ENCODE assay signal across 1 cellular context in genomic region chr5:134906811-134907210, GRCh38.
A peak's percentile ranks its signal among the peaks of the same experiment; 100 is the strongest.
TF ChIP-seq lines count a peak whose summit lies in the region.

No MANE protein-coding gene starts in this region.

TF ChIP-seq in GM12878, 131 proteins besides CTCF, POLR2A, EP300 and RAD21:
- TF ChIP-seq POLR2AphosphoS5 (IDR thresholded peaks at IDR 0.05; ENCODE audit: low read length) (0 out of 2 replicates have a peak, but pooled peaks have one; percentile 24), USF1 (IDR thresholded peaks at IDR 0.05; ENCODE audit: borderline replicate concordance, extremely low read length, insufficient read depth, low read depth, low read length) (no peak)
TF ChIP-seq in GM12878: peak in this region for 1.
